Comparison of ENCODE assay signal across 1 cellular context in genomic region chr1:234683127-234683855, GRCh38.
TF ChIP-seq lines count a peak whose summit lies in the region.

No MANE protein-coding gene starts in this region.

TF ChIP-seq in WTC11, 78 proteins besides CTCF, POLR2A, EP300 and RAD21 (continued from another document):
- TF ChIP-seq STAT6 (CRISPR knock-in tag; conservative IDR thresholded peaks at IDR 0.05; ENCODE audit: low read depth) = no peak
- TF ChIP-seq HMGA2 (CRISPR knock-in tag; IDR thresholded peaks at IDR 0.05) = peak; percentile 17; the same call in 1 of the 2 replicates
- no peak for TF ChIP-seq ARID4B (CRISPR knock-in tag; IDR thresholded peaks at IDR 0.05; ENCODE audit: borderline replicate concordance)
- TF ChIP-seq RORB (CRISPR knock-in tag; IDR thresholded peaks at IDR 0.05) = no peak
- no peak for TF ChIP-seq ZNF425 (CRISPR knock-in tag; conservative IDR thresholded peaks at IDR 0.05)
TF ChIP-seq in WTC11: peak in this region for 2.
